Comparison of ENCODE assay signal across 12 cellular contexts in the genomic region with DNA sequence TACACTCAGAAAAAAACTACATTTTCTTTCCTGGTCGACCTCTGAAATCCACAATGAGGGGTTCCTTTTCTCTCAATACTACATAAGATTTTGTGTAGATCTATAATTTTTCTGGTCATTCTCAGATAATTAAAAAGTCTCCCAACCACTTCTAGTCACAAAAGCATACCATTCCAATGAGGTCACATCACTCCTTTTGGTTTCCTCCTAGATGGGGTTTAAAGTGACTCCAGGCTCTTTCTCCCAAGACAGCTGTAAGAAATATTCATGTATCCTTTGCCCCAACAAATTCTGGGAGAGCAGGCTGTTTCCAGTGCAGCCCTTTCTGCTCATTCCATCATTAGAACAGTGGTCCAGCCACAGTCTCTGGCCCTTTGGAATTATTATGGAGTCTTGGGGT. TPM values are rescaled to one million over a fixed set of nuclear protein-coding genes. Genes with fewer than 3 reads are reported as not detected.
DNase-seq lines count a peak whose midpoint lies in the region; ATAC-seq, FAIRE-seq and TF ChIP-seq lines count a peak whose summit lies in the region.
"Had no signal": no experiment of that assay in that cellular context is flagged by ENCODE, and none has a peak within 500 bp of the region (broad histone marks: within the 10 kb centered on the region; RNA-seq: fewer than 3 reads in every experiment).

No MANE protein-coding gene starts in this region.

- TF ChIP-seq CTCF in fibroblast of villous mesenchyme (IDR thresholded peaks at IDR 0.05; ENCODE audit: insufficient read depth, low read depth, low read length) = no peak

- DNase-seq in H54 (ENCODE audit: insufficient read length, low spot score) (peak; percentile 37), SJSA1 (ENCODE audit: low read depth in 1 of 2, low spot score in 2 of 2) (peak in 1 of 2 experiments; percentile 77), fibroblast of villous mesenchyme (ENCODE audit: low read depth) (peak; percentile 61), anterior cingulate cortex (lab: John Stamatoyannopoulos, UW) (no peak), left colon (no peak)
- DNase-seq: cerebellar nuclear complex; foreskin melanocyte; posterior cingulate gyrus; stimulated activated naive CD8-positive, alpha-beta T cell treated with anti-CD3 and anti-CD28 coated beads, Interleukin-15, amount 100 ng/mL, for 72 hours had no signal

- no peak for FAIRE-seq in H54 (lab: Jason Lieb, UNC)

- intact Hi-C loops in left colon (cut with DNase I, micrococcal nuclease) = no loop called here

- H3K4me3 ChIP-seq in SJSA1 (no peak overlapping the region), fibroblast of villous mesenchyme (ENCODE audit: low read depth, low read length) (no peak overlapping the region), skeletal muscle satellite cell (ENCODE audit: low read length) (no peak overlapping the region)
- H3K4me3 ChIP-seq: lung had no signal

- H3K9me3 ChIP-seq in SJSA1 (replicated peaks) = no peaks in the 10 kb centered on the region
- no peaks in the 10 kb centered on the region for H3K9me3 ChIP-seq in skeletal muscle satellite cell (replicated peaks; ENCODE audit: low read length)

- TF ChIP-seq POLR2A in H54 (IDR thresholded peaks at IDR 0.05; ENCODE audit: low read depth, low read length) = no peak

- peak overlapping the region; percentile 20 for H3K9ac ChIP-seq in skeletal muscle satellite cell (ENCODE audit: low read depth, low read length)

- H3K36me3 ChIP-seq in SJSA1 (no peaks in the 10 kb centered on the region), skeletal muscle satellite cell (ENCODE audit: insufficient read depth, low read length) (no peaks in the 10 kb centered on the region)

- H3K27me3 ChIP-seq in SJSA1 (replicated peaks) (no peaks in the 10 kb centered on the region), skeletal muscle satellite cell (ENCODE audit: control insufficient read depth, insufficient read depth, low read length) (no peaks in the 10 kb centered on the region)

- H3K4me2 ChIP-seq in skeletal muscle satellite cell (ENCODE audit: low read length) = peak overlapping the region; percentile 7

- ATAC-seq in GM18873 (IDR thresholded peaks at IDR 0.05; ENCODE audit: low FRiP score, unreplicated experiment) = no peak
- no peak for ATAC-seq in left colon
- ATAC-seq: stimulated activated naive CD8-positive, alpha-beta T cell treated with anti-CD3 and anti-CD28 coated beads, Interleukin-15, amount 100 ng/mL, for 72 hours had no signal

- H3K4me1 ChIP-seq in SJSA1 (replicated peaks) (peaks cover 21% of the 10 kb centered on the region), skeletal muscle satellite cell (ENCODE audit: control insufficient read depth, insufficient read depth, low read length) (peaks cover 28% of the 10 kb centered on the region)

- H3K27ac ChIP-seq in SJSA1 = peak overlapping the region; percentile 61

RNA-seq across cellular contexts. Expression of a gene that starts 43.1 kb away (rescaled TPM):
- total RNA-seq in SJSA1 (2014; rRNA removed; shearing (Covaris generic)) = 7.0 and 11.9 TPM in 2 replicates
- total RNA-seq in fibroblast of villous mesenchyme (11.0 and 13.4 TPM in 2 replicates), left colon (under 1 TPM in 1 of 2 donors, not detected in 1; 0.53 TPM)
- 7.9 and 8.3 TPM in 2 replicates for total RNA-seq in skeletal muscle satellite cell (2012; rRNA removed)

Comparison
In these comparisons a context has a peak if more than half of its experiments do, and no peak if none do; other contexts are left out.
1. DNase-seq: peak in H54 (single experiment) and fibroblast of villous mesenchyme (single experiment); none in anterior cingulate cortex (0 of 58) and left colon (0 of 2).